ENCODE assay signal across 17 cellular contexts in genomic region chr5:68535121-68535520, GRCh38.
DNase-seq lines count a peak whose midpoint lies in the region; ATAC-seq and TF ChIP-seq lines count a peak whose summit lies in the region.
"Had no signal": no experiment of that assay in that cellular context is flagged by ENCODE, and none has a peak within 500 bp of the region (broad histone marks: within the 10 kb centered on the region; RNA-seq: fewer than 3 reads in every experiment).

No MANE protein-coding gene starts in this region.

- no peak for DNase-seq in left ventricle myocardium inferior
- no peak for DNase-seq in heart right ventricle
- DNase-seq in hepatocyte (ENCODE audit: low spot score), result no peak
- peak; percentile 76 for DNase-seq in renal cortical epithelial cell (ENCODE audit: low read depth)
- DNase-seq in erythroblast (lab: John Stamatoyannopoulos, UW), result no peak
- DNase-seq: activated CD8-positive, alpha-beta T cell treated with anti-CD3 and anti-CD28 coated beads for 36 hours; activated T-cell treated with anti-CD3 and anti-CD28 coated beads, Interleukin-2, amount 50 U/mL, for 1 hour; foreskin melanocyte; IMR-90; transverse colon had no signal

- no peaks in the 10 kb centered on the region for H3K79me2 ChIP-seq in hepatocyte

- 86 to 87% methylated on average over 5 of the region's 5 CpGs for WGBS in heart right ventricle, 2 donors
- 94% methylated on average over 5 of the region's 5 CpGs for WGBS in hepatocyte (ENCODE audit: low lambda C conversion rate, missing lambda C conversion rate)

- H3K4me1 ChIP-seq in left ventricle myocardium inferior (peaks cover 19% of the 10 kb centered on the region), heart right ventricle (peaks cover 0 to 35% (median 14%) of the 10 kb centered on the region in 9 donors), hepatocyte (ENCODE audit: insufficient read depth) (peaks cover 21% of the 10 kb centered on the region)

- H2AFZ ChIP-seq in hepatocyte, result no peak overlapping the region

- H3K9me2 ChIP-seq in hepatocyte (replicated peaks; ENCODE audit: insufficient read depth), result no peaks in the 10 kb centered on the region

- no peaks in the 10 kb centered on the region for H3K36me3 ChIP-seq in left ventricle myocardium inferior
- H3K36me3 ChIP-seq in heart right ventricle, result no peaks in the 10 kb centered on the region
- H3K36me3 ChIP-seq in hepatocyte (replicated peaks; ENCODE audit: insufficient read depth, low read depth), result no peaks in the 10 kb centered on the region
- H3K36me3 ChIP-seq: MG63, transverse colon had no signal

- ATAC-seq in heart right ventricle, result no peak
- no peak for ATAC-seq in HG03159 (IDR thresholded peaks at IDR 0.05; ENCODE audit: unreplicated experiment)
- no peak for ATAC-seq in GM21723 (IDR thresholded peaks at IDR 0.05; ENCODE audit: unreplicated experiment)
- ATAC-seq in GM21786 (IDR thresholded peaks at IDR 0.05; ENCODE audit: unreplicated experiment), result no peak
- ATAC-seq: activated CD8-positive, alpha-beta T cell treated with anti-CD3 and anti-CD28 coated beads for 36 hours; Panc1; stimulated activated effector memory CD8-positive, alpha-beta T cell treated with anti-CD3 and anti-CD28 coated beads, Interleukin-12 subunit alpha, Interleukin-12 subunit beta, amount 100 ng/mL, for 72 hours had no signal

- H4K20me1 ChIP-seq in hepatocyte (ENCODE audit: insufficient read depth, poor library complexity, severe bottlenecking), result no peaks in the 10 kb centered on the region

- H3K9me3 ChIP-seq in left ventricle myocardium inferior (replicated peaks) (no peaks in the 10 kb centered on the region), heart right ventricle (no peaks in the 10 kb centered on the region), hepatocyte (ENCODE audit: low read depth) (no peaks in the 10 kb centered on the region)
- H3K9me3 ChIP-seq: MG63, transverse colon had no signal

- intact Hi-C loops in left ventricle myocardium inferior (cut with micrococcal nuclease), result no loop called here
- intact Hi-C loops in heart right ventricle (cut with DNase I), result no loop called here

- no peak for TF ChIP-seq CTCF in left ventricle myocardium inferior (IDR thresholded peaks at IDR 0.05; ENCODE audit: borderline replicate concordance)
- no peak for TF ChIP-seq CTCF in heart right ventricle (IDR thresholded peaks at IDR 0.05)
- TF ChIP-seq CTCF in hepatocyte (IDR thresholded peaks at IDR 0.05; ENCODE audit: poor library complexity), result no peak

- H3K27ac ChIP-seq in left ventricle myocardium inferior (replicated peaks) (peak overlapping the region; percentile 56), heart right ventricle (peak overlapping the region in 2 of 10 donors; percentile 56 to 70), hepatocyte (peak overlapping the region; percentile 65)
- H3K27ac ChIP-seq: HL-60 had no signal

- no peak for TF ChIP-seq POLR2A in erythroblast (IDR thresholded peaks at IDR 0.05; ENCODE audit: low read length)

- no peaks in the 10 kb centered on the region for H3K27me3 ChIP-seq in left ventricle myocardium inferior (ENCODE audit: low read depth)
- H3K27me3 ChIP-seq in heart right ventricle, result no peaks in the 10 kb centered on the region
- no peaks in the 10 kb centered on the region for H3K27me3 ChIP-seq in hepatocyte
- H3K27me3 ChIP-seq: MG63, transverse colon had no signal

- H3K4me2 ChIP-seq in hepatocyte, result no peak overlapping the region

- H3K4me3 ChIP-seq in left ventricle myocardium inferior, result no peak overlapping the region
- no peak overlapping the region for H3K4me3 ChIP-seq in heart right ventricle
- H3K4me3 ChIP-seq in hepatocyte, result no peak overlapping the region
- H3K4me3 ChIP-seq: MG63, transverse colon had no signal
